In the genomic region with DNA sequence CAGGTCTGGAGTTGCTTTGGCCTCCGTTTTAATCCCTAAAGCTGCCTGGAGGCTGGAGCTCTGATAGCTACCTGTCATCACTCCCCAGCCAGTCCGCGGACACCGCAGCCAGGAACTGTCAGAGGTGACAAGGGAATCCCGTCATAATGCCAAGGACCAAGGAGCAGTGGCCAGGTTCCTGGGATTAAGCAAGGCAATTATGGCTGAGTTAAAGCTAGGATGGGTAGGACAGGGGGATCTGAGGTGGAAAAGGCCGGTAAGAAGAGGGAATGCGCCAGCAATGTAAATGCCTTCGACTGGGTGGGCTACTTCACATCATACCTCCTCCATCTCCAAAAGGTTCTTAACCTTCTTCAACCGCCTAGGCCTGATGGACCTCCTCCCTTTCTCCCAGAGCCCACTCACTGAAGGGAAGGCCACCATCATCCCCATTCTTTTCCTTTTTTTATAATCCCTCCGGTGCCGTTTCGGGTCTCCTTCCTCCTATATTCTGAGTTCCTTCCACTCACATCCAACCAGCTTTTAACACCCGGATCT, we compare ENCODE assay signal across 8 cellular contexts. TPM values are rescaled to one million over a fixed set of nuclear protein-coding genes. Genes with fewer than 3 reads are reported as not detected.
DNase-seq lines count a peak whose midpoint lies in the region; ATAC-seq and TF ChIP-seq lines count a peak whose summit lies in the region.

No MANE protein-coding gene starts in this region.

- H3K27me3 Mint-ChIP-seq in brain: peaks cover 4% of the 10 kb centered on the region

- H3K27me3 ChIP-seq in smooth muscle cell (ENCODE audit: low read depth): no peaks in the 10 kb centered on the region

- 2% methylated on average over 13 of the region's 13 CpGs for WGBS in smooth muscle cell (ENCODE audit: low lambda C conversion rate)

- H3K4me1 ChIP-seq in smooth muscle cell (ENCODE audit: low read depth): peaks cover 9% of the 10 kb centered on the region

- H2AFZ ChIP-seq in smooth muscle cell (ENCODE audit: low read depth): no peak overlapping the region

- H3K9me3 ChIP-seq in smooth muscle cell (replicated peaks; ENCODE audit: low read depth): no peaks in the 10 kb centered on the region

- H3K4me3 ChIP-seq in GM12864 (ENCODE audit: low read depth, low read length): peak overlapping the region; percentile 82
- H3K4me3 ChIP-seq in smooth muscle cell: peak overlapping the region; percentile 72

- peaks cover 65% of the 10 kb centered on the region for H3K4me1 Mint-ChIP-seq in brain

- H3K27ac ChIP-seq in smooth muscle cell (ENCODE audit: low read depth): peak overlapping the region; percentile 95

- in situ Hi-C loops in GM13976 (cut with MboI; ENCODE audit: low sequenced_read_pairs, unreplicated experiment): no loop called here

- H3K79me2 ChIP-seq in smooth muscle cell (ENCODE audit: low read depth): no peaks in the 10 kb centered on the region

- peak overlapping the region; percentile 92 for H3K9ac ChIP-seq in smooth muscle cell (ENCODE audit: low read depth)

- no peaks in the 10 kb centered on the region for H3K36me3 ChIP-seq in smooth muscle cell (ENCODE audit: low read depth)

- peak overlapping the region; percentile 97 to 98 (median 98) for H3K4me3 Mint-ChIP-seq in brain

- peak overlapping the region; percentile 99 to 100 (median 99) for H3K27ac Mint-ChIP-seq in brain

- peaks cover 14% of the 10 kb centered on the region for H3F3A ChIP-seq in smooth muscle cell (ENCODE audit: low read depth)

- no peak for DNase-seq in GM12864 (ENCODE audit: low read depth)
- DNase-seq in NCI-H748 treated with DMSO at 0.1 percent for 48 hours (lab: John Stamatoyannopoulos, UW): peak; percentile 47
- peak; percentile 18 for DNase-seq in iris pigment epithelial cell (ENCODE audit: low read depth)
- DNase-seq in smooth muscle cell (lab: John Stamatoyannopoulos, UW; ENCODE audit: unreplicated experiment): no peak
- no peak for DNase-seq in GM13976 (ENCODE audit: low spot score)
- no peak for DNase-seq in SHP77 treated with DMSO at 0.1 percent for 48 hours (lab: John Stamatoyannopoulos, UW)

- no peak for ATAC-seq in GM18870 (IDR thresholded peaks at IDR 0.05; ENCODE audit: unreplicated experiment)

- no peaks in the 10 kb centered on the region for H3K9me3 Mint-ChIP-seq in brain

- H4K20me1 ChIP-seq in smooth muscle cell (ENCODE audit: low read depth): no peaks in the 10 kb centered on the region

- peaks cover 20% of the 10 kb centered on the region for H3K36me3 Mint-ChIP-seq in brain

- TF ChIP-seq CTCF in GM12864 (IDR thresholded peaks at IDR 0.05; ENCODE audit: low read depth, low read length, missing control alignments) (no peak), brain (conservative IDR thresholded peaks at IDR 0.05) (no peak), smooth muscle cell (IDR thresholded peaks at IDR 0.05; ENCODE audit: borderline replicate concordance, insufficient read depth, poor library complexity, severe bottlenecking) (no peak), GM13976 (IDR thresholded peaks at IDR 0.05; ENCODE audit: borderline replicate concordance, control extremely low read depth, extremely low read depth, insufficient read depth, missing control alignments) (no peak)

- H3K4me2 ChIP-seq in smooth muscle cell: peak overlapping the region; percentile 89

RNA-seq across cellular contexts. Expression of a gene that starts 1.9 kb away (rescaled TPM):
- polyA plus RNA-seq in brain (ENCODE audit: insufficient read depth, low read depth, low replicate concordance) (22.2 TPM), smooth muscle cell (0.71 and 1.5 TPM in 2 replicates)
- total RNA-seq in smooth muscle cell: 1.7 and 2.0 TPM in 2 replicates

RNA-seq across cellular contexts. Expression of a gene that starts 5.9 kb away (rescaled TPM):
- polyA plus RNA-seq in brain (ENCODE audit: insufficient read depth, low read depth, low replicate concordance): 35.7 TPM
- total RNA-seq in smooth muscle cell: 11.7 and 13.2 TPM in 2 replicates
- 1.6 and 2.0 TPM in 2 replicates for polyA plus RNA-seq in smooth muscle cell

RNA-seq across cellular contexts. Expression of a gene that starts 14.8 kb away (rescaled TPM):
- polyA plus RNA-seq in brain (ENCODE audit: insufficient read depth, low read depth, low replicate concordance) (11.5 TPM), smooth muscle cell (4.9 and 5.1 TPM in 2 replicates)
- 5.0 and 5.4 TPM in 2 replicates for total RNA-seq in smooth muscle cell

RNA-seq across cellular contexts. Expression of a gene that starts 20.5 kb away (rescaled TPM):
- 137 TPM for polyA plus RNA-seq in brain (ENCODE audit: insufficient read depth, low read depth, low replicate concordance)
- 48.3 and 52.3 TPM in 2 replicates for total RNA-seq in smooth muscle cell
- polyA plus RNA-seq in smooth muscle cell: 139 and 156 TPM in 2 replicates

RNA-seq across cellular contexts. Expression of a gene that starts 51.9 kb away (rescaled TPM):
- polyA plus RNA-seq in brain (ENCODE audit: insufficient read depth, low read depth, low replicate concordance) (298 TPM), smooth muscle cell (127 and 134 TPM in 2 replicates)
- 70.3 and 81.0 TPM in 2 replicates for total RNA-seq in smooth muscle cell

Comparison
In these comparisons a context has a peak if more than half of its experiments do, and no peak if none do; other contexts are left out.
1. DNase-seq: peak in NCI-H748 treated with DMSO at 0.1 percent for 48 hours (single experiment) and iris pigment epithelial cell (single experiment); none in GM12864 (single experiment), smooth muscle cell (single experiment), GM13976 (single experiment) and SHP77 treated with DMSO at 0.1 percent for 48 hours (single experiment).
2. RNA of a gene that starts 5.9 kb away (polyA plus RNA-seq): 35.7 TPM in brain (single experiment); 1.6 to 2.0 TPM in smooth muscle cell; every median in the first group is over 10 times any median in the second.